ENCODE assay signal across 21 cellular contexts in genomic region chr12:3213171-3213570, GRCh38.
DNase-seq lines count a peak whose midpoint lies in the region; ATAC-seq lines count a peak whose summit lies in the region.
"Had no signal": no experiment of that assay in that cellular context is flagged by ENCODE, and none has a peak within 500 bp of the region (broad histone marks: within the 10 kb centered on the region; RNA-seq: fewer than 3 reads in every experiment).

No MANE protein-coding gene starts in this region.

- intact Hi-C loops in Right ventricle myocardium inferior (cut with DNase I) (no loop called here), cardiac septum (cut with DNase I) (no loop called here), left ventricle myocardium superior (cut with micrococcal nuclease) (no loop called here)

- DNase-seq in Right ventricle myocardium inferior (ENCODE audit: missing footprints) (no peak), cardiac septum (ENCODE audit: low spot score) (no peak), cerebellar cortex (ENCODE audit: low spot score) (peak; percentile 93), left ventricle myocardium superior (peak; percentile 76), medulla oblongata (ENCODE audit: extremely low spot score) (no peak), kidney glomerular epithelial cell (lab: John Stamatoyannopoulos, UW) (no peak)
- no peak for DNase-seq in activated naive CD4-positive, alpha-beta T cell treated with Interleukin-2 at 50 U/mL for 16 hours
- DNase-seq: 8988T; activated CD4-positive, alpha-beta T cell treated with anti-CD3 and anti-CD28 coated beads for 48 hours; activated T-cell treated with anti-CD3 and anti-CD28 coated beads, Interleukin-2, amount 50 U/mL, for 48 hours; CD4-positive, CD25-positive, alpha-beta regulatory T cell; mesenchymal stem cell; NCI-H1105; NCI-H2029; NCI-H2227 treated with DMSO at 0.1 percent for 48 hours; NCI-H774; stimulated activated CD4-positive, alpha-beta T cell treated with anti-CD3 and anti-CD28 coated beads, Interleukin-15, amount 100 ng/mL, for 24 hours; stimulated activated naive CD4-positive, alpha-beta T cell treated with Interleukin-2 at 50 U/mL for 16 hours; testis; uterus had no signal

- peak; percentile 74 for ATAC-seq in Right ventricle myocardium inferior
- peak; percentile 78 for ATAC-seq in left ventricle myocardium superior
- no peak for ATAC-seq in GM19463 (IDR thresholded peaks at IDR 0.05; ENCODE audit: unreplicated experiment)

Comparison
In these comparisons a context has a peak if more than half of its experiments do, and no peak if none do; other contexts are left out.
1. DNase-seq: peak in cerebellar cortex (single experiment) and left ventricle myocardium superior (single experiment); none in Right ventricle myocardium inferior (single experiment), cardiac septum (single experiment), medulla oblongata (single experiment), kidney glomerular epithelial cell (single experiment) and activated naive CD4-positive, alpha-beta T cell treated with Interleukin-2 at 50 U/mL for 16 hours (single experiment).